ENCODE assay signal across 9 cellular contexts in genomic region chr16:72094266-72094610, GRCh38. TPM values are rescaled to one million over a fixed set of nuclear protein-coding genes. Genes with fewer than 3 reads are reported as not detected.
DNase-seq lines count a peak whose midpoint lies in the region; ATAC-seq and TF ChIP-seq lines count a peak whose summit lies in the region.
"Had no signal": no experiment of that assay in that cellular context is flagged by ENCODE, and none has a peak within 500 bp of the region (broad histone marks: within the 10 kb centered on the region; RNA-seq: fewer than 3 reads in every experiment).

No MANE protein-coding gene starts in this region.

- POLR2A ChIA-PET in PC-9 (lab: Charles Lee; ENCODE audit: unreplicated experiment), result interaction anchor here (0.6 kb wide), 1 partner anchor 17 kb away, joined by 7 read pairs; no protein-coding TSS in a partner anchor

- H3K4me1 ChIP-seq in PC-9 (replicated peaks; ENCODE audit: insufficient read depth) (peaks cover 26% of the 10 kb centered on the region), mucosa of stomach (ENCODE audit: control insufficient read depth, insufficient read depth, low read length) (peaks cover 17% of the 10 kb centered on the region)

- no peaks in the 10 kb centered on the region for H3F3A ChIP-seq in PC-9 (ENCODE audit: insufficient read depth, low read depth)

- no peak for ATAC-seq in HG02798 (IDR thresholded peaks at IDR 0.05; ENCODE audit: poor library complexity, unreplicated experiment)

- BruUV-seq in PC-9 (replicated peaks; lab: Mats Ljungman, UMichigan), result TSS peak; percentile 62

- H3K9me3 ChIP-seq in PC-9 (ENCODE audit: insufficient read depth, low read depth), result no peaks in the 10 kb centered on the region
- no peaks in the 10 kb centered on the region for H3K9me3 ChIP-seq in mucosa of stomach (ENCODE audit: control insufficient read depth, low read length)

- no peaks in the 10 kb centered on the region for H3K27me3 Mint-ChIP-seq in chondrocyte (ENCODE audit: low read depth)

- H3K27ac ChIP-seq in PC-9, result peak overlapping the region; percentile 53; the same call in 1 of the 2 replicates

- peaks cover 38% of the 10 kb centered on the region for H3K4me1 Mint-ChIP-seq in chondrocyte (ENCODE audit: low read depth)

- intact Hi-C loops in PC-9 (cut with micrococcal nuclease; ENCODE audit: unreplicated experiment), result no loop called here

- peak overlapping the region; percentile 94 for H3K4me3 Mint-ChIP-seq in chondrocyte (ENCODE audit: unreplicated experiment)

- 0 out of 2 replicates have a peak, but pooled peaks cover 11% of the 10 kb centered on the region for H3K36me3 ChIP-seq in PC-9 (ENCODE audit: low read depth)
- peaks cover 8% of the 10 kb centered on the region for H3K36me3 ChIP-seq in mucosa of stomach (ENCODE audit: control insufficient read depth, insufficient read depth, low read length)

- peak overlapping the region; percentile 89 for H2AFZ ChIP-seq in PC-9

- peak overlapping the region; percentile 94 for H3K4me2 ChIP-seq in PC-9

- H3K27ac Mint-ChIP-seq in chondrocyte (ENCODE audit: unreplicated experiment), result peak overlapping the region; percentile 97

- H3K36me3 Mint-ChIP-seq in chondrocyte (ENCODE audit: low read depth), result peaks cover 27% of the 10 kb centered on the region

- H3K9me2 ChIP-seq in PC-9 (ENCODE audit: insufficient read depth), result no peaks in the 10 kb centered on the region

- H3K9ac ChIP-seq in mucosa of stomach (ENCODE audit: low read length), result peak overlapping the region; percentile 92

- TF ChIP-seq CTCF in PC-9 (conservative IDR thresholded peaks at IDR 0.05), result no peak
- TF ChIP-seq CTCF in chondrocyte (IDR thresholded peaks at IDR 0.05), result no peak

- H3K4me3 ChIP-seq in PC-9, result peak overlapping the region; percentile 95
- H3K4me3 ChIP-seq in mucosa of stomach (ENCODE audit: low read length), result peak overlapping the region; percentile 82

- peak; percentile 38 for DNase-seq in ELR (ENCODE audit: low read depth)
- peak in 1 of 2 experiments; percentile 5 for DNase-seq in PC-9
- DNase-seq in chondrocyte (ENCODE audit: low spot score), result no peak
- DNase-seq in stromal cell of bone marrow (ENCODE audit: low read depth), result peak; percentile 3
- DNase-seq in H4 (ENCODE audit: low spot score), result no peak
- DNase-seq in NCI-H2196 (lab: John Stamatoyannopoulos, UW; ENCODE audit: unreplicated experiment), result no peak

- no peaks in the 10 kb centered on the region for H3K9me3 Mint-ChIP-seq in chondrocyte (ENCODE audit: low read depth)

- CTCF ChIA-PET in PC-9 (lab: Charles Lee), result interaction anchor here (1.6 kb wide), 1 partner anchor 27 kb away, joined by 6 read pairs; no protein-coding TSS in a partner anchor

- peaks cover 11% of the 10 kb centered on the region; the same call in 1 of the 2 replicates for H4K20me1 ChIP-seq in PC-9 (ENCODE audit: insufficient read depth)

- H3K27me3 ChIP-seq in PC-9 (ENCODE audit: insufficient read depth, low read depth) (no peaks in the 10 kb centered on the region), mucosa of stomach (ENCODE audit: control insufficient read depth, insufficient read depth, low read length) (no peaks in the 10 kb centered on the region)

- peaks cover 59% of the 10 kb centered on the region for H3K79me2 ChIP-seq in PC-9 (ENCODE audit: low read depth)

RNA-seq across cellular contexts. Expression of gene DHX38, which starts 0.6 kb away (rescaled TPM):
- total RNA-seq in PC-9 (2021) (58.9 and 71.1 TPM in 2 replicates), chondrocyte (44.9 to 60.8 TPM (median 51.0 TPM) in 3 replicates)
- total RNA-seq in H4 (2014; rRNA removed; shearing (Covaris generic)), result 25.0 and 40.0 TPM in 2 replicates

RNA-seq across cellular contexts. Expression of gene TXNL4B, which starts 0.8 kb away (rescaled TPM):
- total RNA-seq in PC-9 (2021) (11.9 and 12.2 TPM in 2 replicates), chondrocyte (5.1 to 8.7 TPM (median 7.1 TPM) in 3 replicates)
- total RNA-seq in H4 (2014; rRNA removed; shearing (Covaris generic)), result 7.5 and 13.4 TPM in 2 replicates

RNA-seq across cellular contexts. Expression of gene HPR, which starts 31.2 kb away (rescaled TPM):
- total RNA-seq in PC-9 (2021) (not detected in 2 replicates), chondrocyte (not detected in 3 replicates)
- total RNA-seq in H4 (2014; rRNA removed; shearing (Covaris generic)), result not detected in 2 replicates
- total RNA-seq: LHCN-M2 had no signal

RNA-seq across cellular contexts. Expression of gene HP, which starts 39.9 kb away (rescaled TPM):
- total RNA-seq in PC-9 (2021) (not detected in 2 replicates), chondrocyte (not detected in 3 replicates)
- 0.08 TPM in 1 of 2 replicates, not detected in the other for total RNA-seq in H4 (2014; rRNA removed; shearing (Covaris generic))
- total RNA-seq: LHCN-M2 had no signal

Comparison
In these comparisons a context has a peak if more than half of its experiments do, and no peak if none do; other contexts are left out.
1. DNase-seq: peak in ELR (single experiment) and stromal cell of bone marrow (single experiment); none in chondrocyte (single experiment), H4 (single experiment) and NCI-H2196 (single experiment).